Comparison of ENCODE assay signal across 8 cellular contexts in genomic region chr7:42931447-42931833, GRCh38. TPM values are rescaled to one million over a fixed set of nuclear protein-coding genes. Genes with fewer than 3 reads are reported as not detected.
DNase-seq lines count a peak whose midpoint lies in the region; ATAC-seq, FAIRE-seq and TF ChIP-seq lines count a peak whose summit lies in the region.

No MANE protein-coding gene starts in this region.

- H3K4me1 Mint-ChIP-seq in activated CD4-positive, alpha-beta T cell treated with anti-CD3 and anti-CD28 coated beads for 36 hours = peaks cover 69% of the 10 kb centered on the region
- H3K4me1 Mint-ChIP-seq in activated T-helper 2 cell treated with anti-CD3 and anti-CD28 coated beads, Interferon-gamma antibody, Interleukin-2, Interleukin-4, amounts not matched to agents 10 μg/mL and 5 μg/mL and 100 μg/mL, durations not matched to agents 14 hours and 24 hours and 36 hours (ENCODE audit: low read depth) = peaks cover 58% of the 10 kb centered on the region

- TF ChIP-seq CTCF in keratinocyte (optimal IDR thresholded peaks at IDR 0.05 in 1 of 3, IDR thresholded peaks at IDR 0.05 in 1 of 3, conservative IDR thresholded peaks at IDR 0.05 in 1 of 3; ENCODE audit: extremely low read depth in 1 of 3, insufficient read depth in 2 of 3, low read length in 3 of 3) (no peak), testis (IDR thresholded peaks at IDR 0.05) (no peak)

- CTCF ChIA-PET in activated CD4-positive, alpha-beta T cell treated with anti-CD3 and anti-CD28 coated beads for 36 hours (lab: Charles Lee) = interaction anchor here (0.7 to 2.1 kb wide), 7 partner anchors 8 to 903 kb away, joined by 3 to 8 read pairs (median 3); partner anchors contain the start of gene C7orf25

- WGBS in testis, 2 donors = 0% methylated on average over 11 to 12 of the region's 12 CpGs

- FAIRE-seq in keratinocyte (lab: Jason Lieb, UNC) = no peak

- H3K27me3 Mint-ChIP-seq in activated CD4-positive, alpha-beta T cell treated with anti-CD3 and anti-CD28 coated beads for 36 hours = no peaks in the 10 kb centered on the region
- H3K27me3 Mint-ChIP-seq in activated T-helper 2 cell treated with anti-CD3 and anti-CD28 coated beads, Interferon-gamma antibody, Interleukin-2, Interleukin-4, amounts not matched to agents 10 μg/mL and 5 μg/mL and 100 μg/mL, durations not matched to agents 14 hours and 24 hours and 36 hours (ENCODE audit: low read depth) = no peaks in the 10 kb centered on the region

- H3K9ac ChIP-seq in keratinocyte (ENCODE audit: control insufficient read depth, extremely low read depth, insufficient read depth, low read length) = peak overlapping the region; percentile 99

- H2AFZ ChIP-seq in keratinocyte (ENCODE audit: control insufficient read depth, low read length) = peak overlapping the region; percentile 99

- no peaks in the 10 kb centered on the region for H3K9me1 ChIP-seq in keratinocyte (ENCODE audit: control insufficient read depth, extremely low read depth, insufficient read depth, low read length)

- H3K4me3 Mint-ChIP-seq in activated CD4-positive, alpha-beta T cell treated with anti-CD3 and anti-CD28 coated beads for 36 hours = peak overlapping the region; percentile 98
- peak overlapping the region; percentile 100 for H3K4me3 Mint-ChIP-seq in activated T-helper 2 cell treated with anti-CD3 and anti-CD28 coated beads, Interferon-gamma antibody, Interleukin-2, Interleukin-4, amounts not matched to agents 10 μg/mL and 5 μg/mL and 100 μg/mL, durations not matched to agents 14 hours and 24 hours and 36 hours (ENCODE audit: low read depth)

- no peak for ATAC-seq in activated CD4-positive, alpha-beta T cell treated with anti-CD3 and anti-CD28 coated beads for 36 hours

- H3K27ac ChIP-seq in keratinocyte (ENCODE audit: control insufficient read depth, insufficient read depth, low read length) = peak overlapping the region; percentile 97
- peak overlapping the region; percentile 82 for H3K27ac ChIP-seq in testis

- H3K27ac Mint-ChIP-seq in activated CD4-positive, alpha-beta T cell treated with anti-CD3 and anti-CD28 coated beads for 36 hours = peak overlapping the region; percentile 100
- peak overlapping the region; percentile 99 for H3K27ac Mint-ChIP-seq in activated T-helper 2 cell treated with anti-CD3 and anti-CD28 coated beads, Interferon-gamma antibody, Interleukin-2, Interleukin-4, amounts not matched to agents 10 μg/mL and 5 μg/mL and 100 μg/mL, durations not matched to agents 14 hours and 24 hours and 36 hours

- H3K4me1 ChIP-seq in keratinocyte (ENCODE audit: control insufficient read depth, extremely low read depth, insufficient read depth, low read length) (peaks cover 23% of the 10 kb centered on the region), testis (peaks cover 22% of the 10 kb centered on the region)

- POLR2A ChIA-PET in activated CD4-positive, alpha-beta T cell treated with anti-CD3 and anti-CD28 coated beads for 36 hours (lab: Charles Lee) = interaction anchor here (0.6 to 1.5 kb wide), 3 partner anchors 17 to 22 kb away, joined by 3 to 7 read pairs (median 7); partner anchors contain the start of gene C7orf25

- no peak for DNase-seq in activated CD4-positive, alpha-beta T cell treated with anti-CD3 and anti-CD28 coated beads for 36 hours
- no peak for DNase-seq in activated CD4-positive, alpha-beta T cell treated with anti-CD3 and anti-CD28 coated beads for 48 hours
- no peak for DNase-seq in activated T-helper 2 cell treated with anti-CD3 and anti-CD28 coated beads, Interferon-gamma antibody, Interleukin-2, Interleukin-4, amounts not matched to agents 10 μg/mL and 5 μg/mL and 100 μg/mL, durations not matched to agents 14 hours and 24 hours and 36 hours (ENCODE audit: low spot score)
- DNase-seq in keratinocyte (ENCODE audit: low read depth, low spot score) (no peak), testis (no peak), HuH-7 (ENCODE audit: low spot score) (no peak), amygdala (lab: John Stamatoyannopoulos, UW) (no peak), SW 1271 (lab: John Stamatoyannopoulos, UW) (no peak)

- intact Hi-C loops in activated CD4-positive, alpha-beta T cell treated with anti-CD3 and anti-CD28 coated beads for 36 hours (cut with DNase I, micrococcal nuclease) = loop anchor here (5.0 to 10.0 kb wide), 4 partner anchors 793 to 1111 kb away; partner anchors contain the start of genes COA1 (in 1 of the 2), DBNL (in 1 of the 2) and MRPS24 (in 1 of the 2)
- intact Hi-C loops in activated T-helper 2 cell treated with anti-CD3 and anti-CD28 coated beads, Interferon-gamma antibody, Interleukin-2, Interleukin-4, amounts not matched to agents 10 μg/mL and 5 μg/mL and 100 μg/mL, durations not matched to agents 14 hours and 24 hours and 36 hours (cut with micrococcal nuclease) = loop anchor here (5.0 to 10.0 kb wide), 3 partner anchors 64 to 723 kb away; no protein-coding TSS in a partner anchor
- intact Hi-C loops in testis (cut with DNase I; ENCODE audit: low total_unique reads) = no loop called here

- H3K36me3 ChIP-seq in keratinocyte (ENCODE audit: control insufficient read depth in 2 of 2, extremely low read depth in 1 of 2, insufficient read depth in 2 of 2, low read length in 2 of 2) (peaks cover 6 to 12% of the 10 kb centered on the region in 2 experiments), testis (ENCODE audit: low read depth, missing control alignments) (no peaks in the 10 kb centered on the region)

- peaks cover 44% of the 10 kb centered on the region for H3K36me3 Mint-ChIP-seq in activated CD4-positive, alpha-beta T cell treated with anti-CD3 and anti-CD28 coated beads for 36 hours (ENCODE audit: low read depth)
- peaks cover 72% of the 10 kb centered on the region for H3K36me3 Mint-ChIP-seq in activated T-helper 2 cell treated with anti-CD3 and anti-CD28 coated beads, Interferon-gamma antibody, Interleukin-2, Interleukin-4, amounts not matched to agents 10 μg/mL and 5 μg/mL and 100 μg/mL, durations not matched to agents 14 hours and 24 hours and 36 hours (ENCODE audit: low read depth)

- no peak for TF ChIP-seq POLR2A in testis (IDR thresholded peaks at IDR 0.05)

- H4K20me1 ChIP-seq in keratinocyte (ENCODE audit: control insufficient read depth, extremely low read depth, insufficient read depth, low read length) = no peaks in the 10 kb centered on the region

- H3K4me2 ChIP-seq in keratinocyte (ENCODE audit: control insufficient read depth, extremely low read depth, insufficient read depth, low read depth, low read length) = peak overlapping the region; percentile 89

- H3K9me3 ChIP-seq in keratinocyte (ENCODE audit: control insufficient read depth, low read depth, low read length) (no peaks in the 10 kb centered on the region), testis (no peaks in the 10 kb centered on the region)

- H3K79me2 ChIP-seq in keratinocyte (ENCODE audit: control insufficient read depth, insufficient read depth, low read length) = peaks cover 87% of the 10 kb centered on the region

- H3K27me3 ChIP-seq in keratinocyte (ENCODE audit: control insufficient read depth, extremely low read depth, insufficient read depth, low read length) (no peaks in the 10 kb centered on the region), testis (no peaks in the 10 kb centered on the region)

- peak overlapping the region; percentile 95 to 98 (median 98) for H3K4me3 ChIP-seq in keratinocyte (ENCODE audit: control insufficient read depth in 2 of 3, extremely low read depth in 1 of 3, insufficient read depth in 2 of 3, low read depth in 1 of 3, low read length in 3 of 3)
- H3K4me3 ChIP-seq in testis = peak overlapping the region; percentile 73 to 91

- H3K9me3 Mint-ChIP-seq in activated CD4-positive, alpha-beta T cell treated with anti-CD3 and anti-CD28 coated beads for 36 hours (ENCODE audit: low read depth) = no peaks in the 10 kb centered on the region
- no peaks in the 10 kb centered on the region for H3K9me3 Mint-ChIP-seq in activated T-helper 2 cell treated with anti-CD3 and anti-CD28 coated beads, Interferon-gamma antibody, Interleukin-2, Interleukin-4, amounts not matched to agents 10 μg/mL and 5 μg/mL and 100 μg/mL, durations not matched to agents 14 hours and 24 hours and 36 hours

- dilution Hi-C loops in keratinocyte (cut with MboI; ENCODE audit: extremely low pct_ligation_motif_present, low sequenced_read_pairs) = no loop called here

RNA-seq across cellular contexts. Expression of gene PSMA2, which starts 0.5 kb away (rescaled TPM):
- 100 to 1,000 TPM; 109 to 217 TPM for total RNA-seq in activated CD4-positive, alpha-beta T cell treated with anti-CD3 and anti-CD28 coated beads for 36 hours
- 204 and 218 TPM in 2 replicates for total RNA-seq in activated T-helper 2 cell treated with anti-CD3 and anti-CD28 coated beads, Interferon-gamma antibody, Interleukin-2, Interleukin-4, amounts not matched to agents 10 μg/mL and 5 μg/mL and 100 μg/mL, durations not matched to agents 14 hours and 24 hours and 36 hours
- polyA plus RNA-seq in keratinocyte (112 to 251 TPM (median 135 TPM) in 3 replicates), testis (ENCODE audit: insufficient read depth, low read depth, low replicate concordance) (114 TPM)
- 32.6 TPM for polyA plus RNA-seq in keratinocyte (2011; ENCODE audit: low read depth)
- 115 and 225 TPM in 2 replicates for polyA plus RNA-seq in keratinocyte (2011; cell fraction: cytosol; rRNA removed)
- 55.7 and 103 TPM in 2 replicates for polyA plus RNA-seq in keratinocyte (2011; cell fraction: nucleus; rRNA removed)
- 134 and 135 TPM in 2 replicates for polyA plus RNA-seq in keratinocyte (2012; ENCODE audit: low replicate concordance)
- 0.30 to 33.5 TPM (median 16.4 TPM) in 3 replicates for polyA minus RNA-seq in keratinocyte
- polyA minus RNA-seq in keratinocyte (2011; cell fraction: cytosol; rRNA and poly(A)+ RNA removed) = 21.7 TPM
- 6.0 and 8.7 TPM in 2 replicates for polyA minus RNA-seq in keratinocyte (2011; cell fraction: nucleus; rRNA and poly(A)+ RNA removed)
- 10 to 100 TPM; 50.1 to 50.9 TPM for total RNA-seq in testis

RNA-seq across cellular contexts. Expression of gene MRPL32, which starts 0.7 kb away (rescaled TPM):
- 10 to 100 TPM; 74.7 to 75.5 TPM for total RNA-seq in activated CD4-positive, alpha-beta T cell treated with anti-CD3 and anti-CD28 coated beads for 36 hours
- 68.8 and 70.0 TPM in 2 replicates for total RNA-seq in activated T-helper 2 cell treated with anti-CD3 and anti-CD28 coated beads, Interferon-gamma antibody, Interleukin-2, Interleukin-4, amounts not matched to agents 10 μg/mL and 5 μg/mL and 100 μg/mL, durations not matched to agents 14 hours and 24 hours and 36 hours
- polyA plus RNA-seq in keratinocyte (55.7 to 86.1 TPM (median 81.1 TPM) in 3 replicates), testis (ENCODE audit: insufficient read depth, low read depth, low replicate concordance) (46.9 TPM)
- 154 TPM for polyA plus RNA-seq in keratinocyte (2011; ENCODE audit: low read depth)
- polyA plus RNA-seq in keratinocyte (2011; cell fraction: cytosol; rRNA removed) = 62.7 and 86.1 TPM in 2 replicates
- 76.8 and 103 TPM in 2 replicates for polyA plus RNA-seq in keratinocyte (2011; cell fraction: nucleus; rRNA removed)
- polyA plus RNA-seq in keratinocyte (2012; ENCODE audit: low replicate concordance) = 63.5 and 65.1 TPM in 2 replicates
- 7.0 to 22.2 TPM (median 11.7 TPM) in 3 replicates for polyA minus RNA-seq in keratinocyte
- polyA minus RNA-seq in keratinocyte (2011; cell fraction: cytosol; rRNA and poly(A)+ RNA removed) = 23.0 TPM
- polyA minus RNA-seq in keratinocyte (2011; cell fraction: nucleus; rRNA and poly(A)+ RNA removed) = 7.6 and 16.0 TPM in 2 replicates
- total RNA-seq in testis = 10 to 100 TPM; 50.1 to 56.8 TPM

RNA-seq across cellular contexts. Expression of gene C7orf25, which starts 19.6 kb away (rescaled TPM):
- 1 to 10 TPM; 2.7 to 5.4 TPM for total RNA-seq in activated CD4-positive, alpha-beta T cell treated with anti-CD3 and anti-CD28 coated beads for 36 hours
- total RNA-seq in activated T-helper 2 cell treated with anti-CD3 and anti-CD28 coated beads, Interferon-gamma antibody, Interleukin-2, Interleukin-4, amounts not matched to agents 10 μg/mL and 5 μg/mL and 100 μg/mL, durations not matched to agents 14 hours and 24 hours and 36 hours = 4.4 TPM in 2 replicates
- polyA plus RNA-seq in keratinocyte (3.1 to 7.4 TPM (median 4.4 TPM) in 3 replicates), testis (ENCODE audit: insufficient read depth, low read depth, low replicate concordance) (4.7 TPM)
- polyA plus RNA-seq in keratinocyte (2011; ENCODE audit: low read depth) = 0.74 TPM
- 2.9 and 5.3 TPM in 2 replicates for polyA plus RNA-seq in keratinocyte (2011; cell fraction: cytosol; rRNA removed)
- polyA plus RNA-seq in keratinocyte (2011; cell fraction: nucleus; rRNA removed) = 4.2 TPM in 2 replicates
- polyA plus RNA-seq in keratinocyte (2012; ENCODE audit: low replicate concordance) = 2.2 and 5.4 TPM in 2 replicates
- 0.49 to 1.9 TPM in 2 of 3 replicates, not detected in the other for polyA minus RNA-seq in keratinocyte
- polyA minus RNA-seq in keratinocyte (2011; cell fraction: cytosol; rRNA and poly(A)+ RNA removed) = 5.6 TPM
- 2.1 and 3.2 TPM in 2 replicates for polyA minus RNA-seq in keratinocyte (2011; cell fraction: nucleus; rRNA and poly(A)+ RNA removed)
- total RNA-seq in testis = 10 to 100 TPM; 21.2 to 23.5 TPM
